ENCODE assay signal across 14 cellular contexts in genomic region chr11:92978226-92979111, GRCh38. TPM values are rescaled to one million over a fixed set of nuclear protein-coding genes. Genes with fewer than 3 reads are reported as not detected.
DNase-seq lines count a peak whose midpoint lies in the region; ATAC-seq and TF ChIP-seq lines count a peak whose summit lies in the region.
"Had no signal": no experiment of that assay in that cellular context is flagged by ENCODE, and none has a peak within 500 bp of the region (broad histone marks: within the 10 kb centered on the region; RNA-seq: fewer than 3 reads in every experiment).

No MANE protein-coding gene starts in this region.

- DNase-seq in DMS153 treated with DMSO at 0.1 percent for 48 hours (lab: John Stamatoyannopoulos, UW; ENCODE audit: unreplicated experiment) (peak; percentile 99), NCI-H146 (lab: John Stamatoyannopoulos, UW) (peak; percentile 34), SHP77 (lab: John Stamatoyannopoulos, UW) (peak; percentile 53 to 85), left ventricle myocardium inferior (peak; percentile 28), CD1c-positive myeloid dendritic cell (ENCODE audit: extremely low spot score) (no peak), prostate gland (ENCODE audit: low spot score) (no peak), NK-92 (lab: John Stamatoyannopoulos, UW; ENCODE audit: unreplicated experiment) (no peak)
- no peak for DNase-seq in activated CD8-positive, alpha-beta T cell treated with anti-CD3 and anti-CD28 coated beads, Interleukin-2, amount 10 ng/mL, durations not matched to agents 7 days and 5 days
- DNase-seq: activated T-cell treated with anti-CD3 and anti-CD28 coated beads, Interleukin-2, amount 50 U/mL, for 72 hours; CD8-positive, alpha-beta memory T cell; natural killer cell; upper lobe of left lung had no signal

- H3K27me3 ChIP-seq in left ventricle myocardium inferior (ENCODE audit: low read depth) (peaks cover 30% of the 10 kb centered on the region), prostate gland (replicated peaks; ENCODE audit: insufficient read depth) (no peaks in the 10 kb centered on the region)
- H3K27me3 ChIP-seq: upper lobe of left lung had no signal

- no peak overlapping the region for H3K27ac ChIP-seq in left ventricle myocardium inferior (replicated peaks)
- no peak overlapping the region for H3K27ac ChIP-seq in prostate gland
- H3K27ac ChIP-seq: upper lobe of left lung had no signal

- no peak overlapping the region for H3K4me3 Mint-ChIP-seq in activated CD8-positive, alpha-beta T cell treated with anti-CD3 and anti-CD28 coated beads, Interleukin-2, amount 10 ng/mL, durations not matched to agents 7 days and 5 days
- H3K4me3 Mint-ChIP-seq: activated T-cell treated with anti-CD3 and anti-CD28 coated beads, Interleukin-2, amount 50 U/mL, for 72 hours; CD8-positive, alpha-beta memory T cell; natural killer cell had no signal

- no peak for TF ChIP-seq CTCF in left ventricle myocardium inferior (IDR thresholded peaks at IDR 0.05; ENCODE audit: borderline replicate concordance)
- no peak for TF ChIP-seq CTCF in prostate gland (IDR thresholded peaks at IDR 0.05)

- H3K9me3 ChIP-seq in left ventricle myocardium inferior (replicated peaks) (no peaks in the 10 kb centered on the region), prostate gland (no peaks in the 10 kb centered on the region)
- H3K9me3 ChIP-seq: upper lobe of left lung had no signal

- no peaks in the 10 kb centered on the region for H3K27me3 Mint-ChIP-seq in activated CD8-positive, alpha-beta T cell treated with anti-CD3 and anti-CD28 coated beads, Interleukin-2, amount 10 ng/mL, durations not matched to agents 7 days and 5 days (ENCODE audit: low read depth)

- no peak overlapping the region for H3K27ac Mint-ChIP-seq in activated CD8-positive, alpha-beta T cell treated with anti-CD3 and anti-CD28 coated beads, Interleukin-2, amount 10 ng/mL, durations not matched to agents 7 days and 5 days
- H3K27ac Mint-ChIP-seq: activated T-cell treated with anti-CD3 and anti-CD28 coated beads, Interleukin-2, amount 50 U/mL, for 72 hours; CD8-positive, alpha-beta memory T cell; natural killer cell had no signal

- CTCF ChIA-PET in activated CD8-positive, alpha-beta T cell treated with anti-CD3 and anti-CD28 coated beads, Interleukin-2, amount 10 ng/mL, durations not matched to agents 7 days and 5 days (lab: Charles Lee): no interaction called here

- H3K36me3 Mint-ChIP-seq in activated CD8-positive, alpha-beta T cell treated with anti-CD3 and anti-CD28 coated beads, Interleukin-2, amount 10 ng/mL, durations not matched to agents 7 days and 5 days (ENCODE audit: low read depth): no peaks in the 10 kb centered on the region
- H3K36me3 Mint-ChIP-seq: CD8-positive, alpha-beta memory T cell; natural killer cell had no signal

- no peaks in the 10 kb centered on the region for H3K4me1 Mint-ChIP-seq in activated CD8-positive, alpha-beta T cell treated with anti-CD3 and anti-CD28 coated beads, Interleukin-2, amount 10 ng/mL, durations not matched to agents 7 days and 5 days (ENCODE audit: low read depth)
- H3K4me1 Mint-ChIP-seq: CD8-positive, alpha-beta memory T cell; natural killer cell had no signal

- intact Hi-C loops in left ventricle myocardium inferior (cut with micrococcal nuclease) (no loop called here), prostate gland (cut with DNase I) (no loop called here)

- H3K36me3 ChIP-seq in left ventricle myocardium inferior: no peaks in the 10 kb centered on the region
- no peaks in the 10 kb centered on the region for H3K36me3 ChIP-seq in prostate gland
- H3K36me3 ChIP-seq: upper lobe of left lung had no signal

- H3K4me1 ChIP-seq in left ventricle myocardium inferior (no peaks in the 10 kb centered on the region), prostate gland (replicated peaks) (no peaks in the 10 kb centered on the region)
- H3K4me1 ChIP-seq: upper lobe of left lung had no signal

- 64% methylated on average over 7 of the region's 7 CpGs for WGBS in prostate gland

- POLR2A ChIA-PET in activated CD8-positive, alpha-beta T cell treated with anti-CD3 and anti-CD28 coated beads, Interleukin-2, amount 10 ng/mL, durations not matched to agents 7 days and 5 days (lab: Charles Lee): no interaction called here

- H3K9me3 Mint-ChIP-seq in activated CD8-positive, alpha-beta T cell treated with anti-CD3 and anti-CD28 coated beads, Interleukin-2, amount 10 ng/mL, durations not matched to agents 7 days and 5 days (ENCODE audit: insufficient read depth): no peaks in the 10 kb centered on the region
- H3K9me3 Mint-ChIP-seq: activated T-cell treated with anti-CD3 and anti-CD28 coated beads, Interleukin-2, amount 50 U/mL, for 72 hours had no signal

- TF ChIP-seq POLR2A in prostate gland (IDR thresholded peaks at IDR 0.05): no peak

- no peak for ATAC-seq in activated CD8-positive, alpha-beta T cell treated with anti-CD3 and anti-CD28 coated beads, Interleukin-2, amount 10 ng/mL, durations not matched to agents 7 days and 5 days
- ATAC-seq: activated T-cell treated with anti-CD3 and anti-CD28 coated beads, Interleukin-2, amount 50 U/mL, for 72 hours; natural killer cell had no signal

- H3K4me3 ChIP-seq in left ventricle myocardium inferior (no peak overlapping the region), prostate gland (no peak overlapping the region)
- H3K4me3 ChIP-seq: upper lobe of left lung had no signal

RNA-seq across cellular contexts. Expression of gene MTNR1B, which starts 9.0 kb away (rescaled TPM):
- total RNA-seq in left ventricle myocardium inferior: not detected
- total RNA-seq in activated CD8-positive, alpha-beta T cell treated with anti-CD3 and anti-CD28 coated beads, Interleukin-2, amount 10 ng/mL, durations not matched to agents 7 days and 5 days: not detected
- total RNA-seq in prostate gland: under 1 TPM in 1 of 2 donors, not detected in 1; 0.62 TPM
- total RNA-seq: activated T-cell treated with anti-CD3 and anti-CD28 coated beads, Interleukin-2, amount 50 U/mL, for 72 hours; CD8-positive, alpha-beta memory T cell; cerebellum; natural killer cell; NCI-H460; upper lobe of left lung had no signal

Comparison
In these comparisons a context has a peak if more than half of its experiments do, and no peak if none do; other contexts are left out.
1. DNase-seq: peak in DMS153 treated with DMSO at 0.1 percent for 48 hours (single experiment), NCI-H146 (single experiment), SHP77 (2 of 2) and left ventricle myocardium inferior (single experiment); none in CD1c-positive myeloid dendritic cell (single experiment), activated CD8-positive, alpha-beta T cell treated with anti-CD3 and anti-CD28 coated beads, Interleukin-2, amount 10 ng/mL, durations not matched to agents 7 days and 5 days (single experiment), prostate gland (single experiment) and NK-92 (single experiment).